Comparison of ENCODE assay signal across 8 cellular contexts in the genomic region with DNA sequence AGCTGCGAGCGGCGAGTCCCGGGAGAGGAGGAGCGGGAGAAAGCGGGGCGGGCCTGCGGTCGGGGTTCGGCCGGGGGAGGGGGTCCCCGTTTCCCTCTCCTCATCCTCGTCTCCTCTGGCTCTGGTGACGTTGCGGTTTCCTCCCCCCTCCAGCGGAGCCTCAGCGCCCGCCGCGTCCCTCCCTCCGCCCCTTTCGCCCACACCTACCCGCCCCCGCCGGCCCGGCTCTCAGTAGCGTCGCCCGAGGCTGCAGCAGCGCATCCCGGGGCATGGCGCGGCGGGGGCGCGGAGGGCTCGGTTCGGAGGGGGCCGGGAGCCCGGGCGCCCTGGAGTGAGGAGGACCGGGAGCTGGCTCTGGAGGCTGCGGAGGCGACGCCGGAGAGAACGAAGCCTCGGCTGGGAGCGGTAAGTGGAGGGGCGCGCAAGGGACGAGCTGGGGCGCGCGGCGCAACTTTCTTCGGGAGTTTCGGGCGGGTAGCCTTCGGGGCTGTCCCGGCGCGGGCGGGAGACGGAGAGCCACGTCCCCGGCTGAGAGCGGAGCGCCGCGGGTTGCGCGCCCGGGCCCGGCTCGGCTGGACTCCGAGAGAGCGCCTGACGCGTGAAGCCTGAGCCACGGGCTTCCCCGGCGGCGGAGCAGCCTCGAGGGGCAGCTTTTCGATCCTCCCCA. TPM values are rescaled to one million over a fixed set of nuclear protein-coding genes. Genes with fewer than 3 reads are reported as not detected.
DNase-seq lines count a peak whose midpoint lies in the region; ATAC-seq, FAIRE-seq and TF ChIP-seq lines count a peak whose summit lies in the region.

TSS of gene DSE (plus strand) at position 231 of the 667 bp plus-strand sequence. CDS start 28,304 bp downstream, outside the sequence.

- DNase-seq in CD14-positive monocyte (ENCODE audit: low spot score) (peak; percentile 89), GM19238 (ENCODE audit: insufficient read length, low spot score) (peak; percentile 60), amygdala (lab: John Stamatoyannopoulos, UW) (peak in 54 of 56 donors; percentile 2 to 85 (median 60)), left ventricle myocardium superior (peak; percentile 89), psoas muscle (peak; percentile 84 to 91), urothelium cell line (ENCODE audit: low spot score) (peak; percentile 70)

- H3K27ac ChIP-seq in psoas muscle = peak within 1 kb of the TSS; percentile 95

- WGBS in psoas muscle, 3 donors = 0 to 1% (median 0%) methylated on average over 61 to 86 of the region's 86 CpGs

- ATAC-seq in HG03378 (IDR thresholded peaks at IDR 0.05; ENCODE audit: unreplicated experiment) = peak; percentile 46
- peak; percentile 86 for ATAC-seq in SK-N-SH treated with all-trans-retinoic acid at 6 μM for 48 hours
- ATAC-seq in left ventricle myocardium superior = peak; percentile 96
- peak; percentile 87 to 93 (median 90) for ATAC-seq in psoas muscle

- peak within 1 kb of the TSS; percentile 90 to 94 (median 93) for H3K27ac Mint-ChIP-seq in CD14-positive monocyte

- H3K4me1 ChIP-seq in psoas muscle = peaks cover 8% of the 10 kb centered on the region

- no peaks in the 10 kb centered on the region for H3K27me3 Mint-ChIP-seq in CD14-positive monocyte (ENCODE audit: low read depth in 3 of 3)

- no peak for FAIRE-seq in urothelium cell line (lab: Jason Lieb, UNC)

- H3K4me1 Mint-ChIP-seq in CD14-positive monocyte = peaks cover 55% of the 10 kb centered on the region

- intact Hi-C loops in CD14-positive monocyte (cut with micrococcal nuclease) (loop anchor here (2.0 to 5.0 kb wide), 4 partner anchors 14 to 76 kb away; no protein-coding TSS in a partner anchor), left ventricle myocardium superior (cut with micrococcal nuclease) (no loop called here), psoas muscle (cut with DNase I) (loop anchor here (5.0 kb wide), 2 partner anchors 41 to 46 kb away; no protein-coding TSS in a partner anchor)

- peaks cover 7 to 9% of the 10 kb centered on the region in 2 donors for H3K36me3 Mint-ChIP-seq in CD14-positive monocyte

- TF ChIP-seq CTCF in CD14-positive monocyte (IDR thresholded peaks at IDR 0.05) (no peak), psoas muscle (IDR thresholded peaks at IDR 0.05) (no peak)

- H3K36me3 ChIP-seq in psoas muscle (ENCODE audit: insufficient read depth in 1 of 2, low read depth in 1 of 2) = no peaks in the 10 kb centered on the region

- no peaks in the 10 kb centered on the region for H3K27me3 ChIP-seq in psoas muscle (ENCODE audit: insufficient read depth in 3 of 3, low read length in 2 of 3)

- H3K4me3 Mint-ChIP-seq in CD14-positive monocyte = peak within 1 kb of the TSS; percentile 93 to 95

- no peaks in the 10 kb centered on the region for H3K9me3 ChIP-seq in psoas muscle

- peak within 1 kb of the TSS; percentile 97 for H3K4me3 ChIP-seq in psoas muscle

- no peaks in the 10 kb centered on the region for H3K9me3 Mint-ChIP-seq in CD14-positive monocyte

TF ChIP-seq in SK-N-SH treated with all-trans-retinoic acid at 6 μM for 48 hours, 23 proteins besides CTCF, POLR2A, EP300 and RAD21:
- no peak for TF ChIP-seq GLIS3 (CRISPR knock-in tag; IDR thresholded peaks at IDR 0.05)
- TF ChIP-seq ZC3H10 (CRISPR knock-in tag; IDR thresholded peaks at IDR 0.05) = no peak
- no peak for TF ChIP-seq ARNTL (CRISPR knock-in tag; IDR thresholded peaks at IDR 0.05; ENCODE audit: borderline replicate concordance, low read depth)

RNA-seq across cellular contexts. Expression of gene DSE, which starts in this region (rescaled TPM):
- polyA plus RNA-seq in CD14-positive monocyte (10 to 100 TPM; 28.4 to 36.5 TPM), psoas muscle (1 to 10 TPM; 2.3 to 5.2 (median 3.2) TPM)
- total RNA-seq in left ventricle myocardium superior (12.7 TPM), psoas muscle (10 to 100 TPM in 3 of 4 donors, 1 to 10 TPM in 1; 9.6 to 26.7 (median 12.1) TPM)

Comparison
In these comparisons a context has a peak if more than half of its experiments do, and no peak if none do; other contexts are left out.
1. Peak in every context shown above with its lines: DNase-seq, ATAC-seq, H3K4me3 ChIP-seq and H3K27ac ChIP-seq.
2. RNA of gene DSE (polyA plus RNA-seq): 28.4 to 36.5 TPM in CD14-positive monocyte; 2.3 to 5.2 TPM in psoas muscle; every median in the first group is over 4 times any median in the second.
3. ATAC-seq: peak in every context shown above with its lines; median percentile 96 in left ventricle myocardium superior; 90 in psoas muscle; 86 in SK-N-SH treated with all-trans-retinoic acid at 6 μM for 48 hours; 46 in HG03378.